ENCODE assay signal across 1 cellular context in the genomic region with DNA sequence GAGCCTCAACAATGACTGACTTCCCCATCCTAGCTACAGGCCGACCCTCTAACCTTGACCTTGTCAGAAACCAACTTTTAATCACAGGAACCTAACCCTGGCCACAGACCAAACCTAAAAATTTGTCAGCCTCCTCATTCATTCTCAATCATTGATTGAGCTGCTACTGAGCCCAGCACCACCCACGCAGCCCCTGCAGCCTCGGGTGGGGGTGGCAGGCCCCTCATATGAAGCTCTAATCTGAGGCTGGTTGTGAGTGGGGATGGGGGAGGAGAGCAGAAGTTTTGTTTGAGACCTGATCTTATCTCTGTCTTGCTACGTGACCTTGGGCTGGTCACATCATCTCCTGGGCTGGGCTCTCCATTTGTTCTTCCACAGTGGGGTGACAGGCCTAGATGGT.
TF ChIP-seq lines count a peak whose summit lies in the region.

No MANE protein-coding gene starts in this region.

TF ChIP-seq in IMR-90, 13 proteins besides CTCF, POLR2A, EP300 and RAD21:
- no peak for TF ChIP-seq FOS (IDR thresholded peaks at IDR 0.05; ENCODE audit: low read depth, low read length)
- TF ChIP-seq MAFK (IDR thresholded peaks at IDR 0.05; ENCODE audit: low read depth, low read length), result no peak
- TF ChIP-seq CEBPB (IDR thresholded peaks at IDR 0.05; ENCODE audit: low read depth, low read length), result no peak
- no peak for TF ChIP-seq RCOR1 (IDR thresholded peaks at IDR 0.05; ENCODE audit: insufficient replicate concordance, low read length)
- TF ChIP-seq MAZ (IDR thresholded peaks at IDR 0.05; ENCODE audit: borderline replicate concordance, low read depth, low read length), result no peak
- TF ChIP-seq, protein P1, sequence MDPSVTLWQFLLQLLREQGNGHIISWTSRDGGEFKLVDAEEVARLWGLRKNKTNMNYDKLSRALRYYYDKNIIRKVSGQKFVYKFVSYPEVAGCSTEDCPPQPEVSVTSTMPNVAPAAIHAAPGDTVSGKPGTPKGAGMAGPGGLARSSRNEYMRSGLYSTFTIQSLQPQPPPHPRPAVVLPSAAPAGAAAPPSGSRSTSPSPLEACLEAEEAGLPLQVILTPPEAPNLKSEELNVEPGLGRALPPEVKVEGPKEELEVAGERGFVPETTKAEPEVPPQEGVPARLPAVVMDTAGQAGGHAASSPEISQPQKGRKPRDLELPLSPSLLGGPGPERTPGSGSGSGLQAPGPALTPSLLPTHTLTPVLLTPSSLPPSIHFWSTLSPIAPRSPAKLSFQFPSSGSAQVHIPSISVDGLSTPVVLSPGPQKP (IDR thresholded peaks at IDR 0.05; ENCODE audit: borderline replicate concordance, low read depth, low read length), result no peak
- TF ChIP-seq MXI1 (IDR thresholded peaks at IDR 0.05; ENCODE audit: borderline replicate concordance, low read depth, low read length), result no peak
- TF ChIP-seq RFX5 (IDR thresholded peaks at IDR 0.05; ENCODE audit: low read depth, low read length), result no peak
- TF ChIP-seq, protein P2, sequence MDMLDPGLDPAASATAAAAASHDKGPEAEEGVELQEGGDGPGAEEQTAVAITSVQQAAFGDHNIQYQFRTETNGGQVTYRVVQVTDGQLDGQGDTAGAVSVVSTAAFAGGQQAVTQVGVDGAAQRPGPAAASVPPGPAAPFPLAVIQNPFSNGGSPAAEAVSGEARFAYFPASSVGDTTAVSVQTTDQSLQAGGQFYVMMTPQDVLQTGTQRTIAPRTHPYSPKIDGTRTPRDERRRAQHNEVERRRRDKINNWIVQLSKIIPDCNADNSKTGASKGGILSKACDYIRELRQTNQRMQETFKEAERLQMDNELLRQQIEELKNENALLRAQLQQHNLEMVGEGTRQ (IDR thresholded peaks at IDR 0.05; ENCODE audit: low read depth, low read length), result no peak
- no peak for TF ChIP-seq NFE2L2 (IDR thresholded peaks at IDR 0.05; ENCODE audit: low read depth, low read length)
